Comparison of ENCODE assay signal across 2 cellular contexts in genomic region chr5:141785667-141786066, GRCh38.
TF ChIP-seq lines count a peak whose summit lies in the region.

No MANE protein-coding gene starts in this region.

TF ChIP-seq in HCT116, 20 proteins besides CTCF, POLR2A, EP300 and RAD21:
- TF ChIP-seq FOSL1 (IDR thresholded peaks at IDR 0.05; ENCODE audit: low read depth) (no peak), CEBPB (IDR thresholded peaks at IDR 0.05; ENCODE audit: low read depth) (no peak), MAX (IDR thresholded peaks at IDR 0.05) (no peak), POLR2AphosphoS5 (IDR thresholded peaks at IDR 0.05; ENCODE audit: low read depth, low read length) (no peak), YY1 (IDR thresholded peaks at IDR 0.05; ENCODE audit: extremely low read depth, insufficient replicate concordance, low read depth, low read length) (no peak), CBX3 (IDR thresholded peaks at IDR 0.05; ENCODE audit: low read depth) (no peak), ZBTB33 (IDR thresholded peaks at IDR 0.05; ENCODE audit: extremely low read depth, insufficient replicate concordance, low read length) (no peak), ELF1 (IDR thresholded peaks at IDR 0.05; ENCODE audit: borderline replicate concordance, low read depth) (no peak), JUND (IDR thresholded peaks at IDR 0.05) (no peak), ZNF274 (IDR thresholded peaks at IDR 0.05; ENCODE audit: low read depth, low read length) (no peak), ATF3 (IDR thresholded peaks at IDR 0.05) (no peak), EZH2phosphoT487 (IDR thresholded peaks at IDR 0.05; ENCODE audit: borderline replicate concordance) (no peak), EGR1 (IDR thresholded peaks at IDR 0.05; ENCODE audit: low read depth) (no peak), ZFX (IDR thresholded peaks at IDR 0.05) (no peak), TCF7L2 (IDR thresholded peaks at IDR 0.05; ENCODE audit: borderline replicate concordance, extremely low read depth, insufficient read depth, insufficient read length) (no peak), REST (IDR thresholded peaks at IDR 0.05; ENCODE audit: low read depth) (no peak), SP1 (IDR thresholded peaks at IDR 0.05; ENCODE audit: low read depth) (no peak), EZH2 (IDR thresholded peaks at IDR 0.05) (no peak)

TF ChIP-seq in H1, 55 proteins besides CTCF, POLR2A, EP300 and RAD21:
- TF ChIP-seq E2F6 (IDR thresholded peaks at IDR 0.05): no peak
- TF ChIP-seq USF2 (IDR thresholded peaks at IDR 0.05; ENCODE audit: low read length): no peak
- no peak for TF ChIP-seq RBBP5 (IDR thresholded peaks at IDR 0.05; ENCODE audit: borderline replicate concordance, low read depth, low read length)
- no peak for TF ChIP-seq TAF1 (IDR thresholded peaks at IDR 0.05; ENCODE audit: low read depth, low read length)
- TF ChIP-seq NRF1 (IDR thresholded peaks at IDR 0.05; ENCODE audit: low read depth, low read length): no peak
- no peak for TF ChIP-seq TAF7 (optimal IDR thresholded peaks at IDR 0.05; ENCODE audit: borderline replicate concordance, low read depth, low read length)
- TF ChIP-seq HDAC6 (IDR thresholded peaks at IDR 0.05; ENCODE audit: low read depth, low read length): no peak
- no peak for TF ChIP-seq ASH2L (IDR thresholded peaks at IDR 0.05; ENCODE audit: low read length)
- no peak for TF ChIP-seq GTF2F1 (IDR thresholded peaks at IDR 0.05; ENCODE audit: borderline replicate concordance, low read depth, low read length)
- no peak for TF ChIP-seq RNF2 (IDR thresholded peaks at IDR 0.05; ENCODE audit: borderline replicate concordance, low read depth, low read length, missing control alignments, poor library complexity, severe bottlenecking)
- TF ChIP-seq JUND (IDR thresholded peaks at IDR 0.05; ENCODE audit: low read length): no peak
- TF ChIP-seq CBX8 (IDR thresholded peaks at IDR 0.05; ENCODE audit: borderline replicate concordance, low read depth, low read length): no peak
- TF ChIP-seq HDAC2 (IDR thresholded peaks at IDR 0.05; ENCODE audit: borderline replicate concordance in 1 of 2, low read depth in 2 of 2, low read length in 2 of 2): no peak
- no peak for TF ChIP-seq CREB1 (IDR thresholded peaks at IDR 0.05)
- TF ChIP-seq SIRT6 (IDR thresholded peaks at IDR 0.05; ENCODE audit: low read length): no peak
- TF ChIP-seq JUN (IDR thresholded peaks at IDR 0.05; ENCODE audit: low read depth, low read length): no peak
TF ChIP-seq in H1: peak in this region for 0.
